Comparison of ENCODE assay signal across 9 cellular contexts in genomic region chr10:9342865-9343450, GRCh38.
DNase-seq lines count a peak whose midpoint lies in the region; ATAC-seq, FAIRE-seq and TF ChIP-seq lines count a peak whose summit lies in the region.
"Had no signal": no experiment of that assay in that cellular context is flagged by ENCODE, and none has a peak within 500 bp of the region (broad histone marks: within the 10 kb centered on the region; RNA-seq: fewer than 3 reads in every experiment).

No MANE protein-coding gene starts in this region.

- intact Hi-C loops in mucosa of descending colon (cut with DNase I, micrococcal nuclease) = no loop called here

- 23 to 24% (median 24%) methylated on average over 4 of the region's 4 CpGs for WGBS in small intestine, 3 donors

- H3K4me1 ChIP-seq in small intestine (ENCODE audit: control insufficient read depth in 2 of 2, insufficient read depth in 1 of 2, low read depth in 1 of 2, low read length in 1 of 2) (no peaks in the 10 kb centered on the region), mucosa of descending colon (ENCODE audit: low read depth) (no peaks in the 10 kb centered on the region)

- peaks cover 0 to 2% of the 10 kb centered on the region in 2 donors for H3K27me3 ChIP-seq in small intestine (ENCODE audit: control insufficient read depth in 2 of 2, insufficient read depth in 2 of 2, low read length in 2 of 2)

- H3K9me3 ChIP-seq in small intestine (ENCODE audit: control insufficient read depth, low read depth) = no peaks in the 10 kb centered on the region
- no peaks in the 10 kb centered on the region for H3K9me3 ChIP-seq in mucosa of descending colon

- H3K36me3 ChIP-seq in small intestine (ENCODE audit: control insufficient read depth in 2 of 2, insufficient read depth in 2 of 2, low read length in 2 of 2) (no peaks in the 10 kb centered on the region), mucosa of descending colon (ENCODE audit: low read depth) (no peaks in the 10 kb centered on the region)

- H3K27ac ChIP-seq in small intestine (ENCODE audit: low read depth in 1 of 2, low read length in 1 of 2) = no peak overlapping the region

- no peak for FAIRE-seq in small intestine (lab: Jason Lieb, UNC)

- TF ChIP-seq CTCF in fibroblast of the aortic adventitia (IDR thresholded peaks at IDR 0.05; ENCODE audit: insufficient read depth, low read length) = peak; percentile 76
- no peak for TF ChIP-seq CTCF in mucosa of descending colon (IDR thresholded peaks at IDR 0.05)

- ATAC-seq in HG02938 (IDR thresholded peaks at IDR 0.05; ENCODE audit: unreplicated experiment) = peak; percentile 68
- ATAC-seq in mucosa of descending colon = no peak

- no peak overlapping the region for H3K4me3 ChIP-seq in fibroblast of the aortic adventitia (ENCODE audit: low read depth, low read length)
- H3K4me3 ChIP-seq in small intestine (ENCODE audit: low read depth in 1 of 2, low read length in 2 of 2) = no peak overlapping the region
- H3K4me3 ChIP-seq in mucosa of descending colon = no peak overlapping the region

- peak; percentile 3 for DNase-seq in Daoy (ENCODE audit: low read depth)
- peak; percentile 41 for DNase-seq in RPMI7951 (ENCODE audit: low read depth)
- peak; percentile 54 for DNase-seq in fibroblast of the aortic adventitia (ENCODE audit: low read depth)
- peak; percentile 9 for DNase-seq in small intestine
- no peak for DNase-seq in mucosa of descending colon
- DNase-seq in activated CD4-positive, alpha-beta T cell treated with anti-CD3 and anti-CD28 coated beads, Interleukin-2, amount 50 U/mL, for 1 hour = no peak
- DNase-seq in dedifferentiated amniotic fluid mesenchymal stem cell (ENCODE audit: extremely low spot score) = no peak
- DNase-seq: naive B cell had no signal

Comparison
In these comparisons a context has a peak if more than half of its experiments do, and no peak if none do; other contexts are left out.
1. DNase-seq: peak in Daoy (single experiment), RPMI7951 (single experiment), fibroblast of the aortic adventitia (single experiment) and small intestine (single experiment); none in mucosa of descending colon (0 of 3), activated CD4-positive, alpha-beta T cell treated with anti-CD3 and anti-CD28 coated beads, Interleukin-2, amount 50 U/mL, for 1 hour (single experiment) and dedifferentiated amniotic fluid mesenchymal stem cell (single experiment).